8 cellular contexts compared by ENCODE assay signal in the genomic region with DNA sequence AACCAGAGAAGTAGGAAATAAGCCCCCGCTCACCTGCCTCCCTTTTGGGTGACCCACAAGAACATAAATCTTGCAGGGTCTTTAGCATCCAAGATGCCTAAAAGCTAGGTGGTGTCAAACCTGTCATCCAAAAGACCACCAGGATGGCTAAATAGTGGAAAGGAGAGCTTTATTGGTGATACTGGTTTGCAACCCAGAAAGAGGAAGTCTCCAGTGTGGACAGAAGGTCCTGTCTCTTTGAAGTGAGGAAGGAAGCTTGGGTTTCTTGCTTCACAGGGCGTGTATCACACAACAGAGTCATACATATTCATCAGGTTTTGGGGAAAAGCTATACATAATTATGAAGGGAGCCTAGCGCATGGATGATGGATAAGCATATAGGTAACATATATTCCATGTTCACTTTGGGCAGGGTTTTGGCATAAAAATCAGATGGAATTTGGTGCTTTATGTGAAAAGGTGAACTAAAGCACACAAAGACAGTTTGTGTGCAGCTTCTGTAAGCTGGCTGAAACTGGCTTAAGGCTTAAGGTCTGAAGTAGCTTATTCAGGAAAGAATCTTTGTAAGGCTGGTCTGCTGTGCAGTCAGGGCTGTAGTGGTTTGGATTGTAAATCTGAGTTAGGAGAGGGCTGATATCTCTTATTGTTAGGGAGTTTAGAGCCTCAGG.
DNase-seq lines count a peak whose midpoint lies in the region; ATAC-seq, FAIRE-seq and TF ChIP-seq lines count a peak whose summit lies in the region.

No MANE protein-coding gene starts in this region.

- peak overlapping the region in 5 of 6 donors; percentile 42 to 96 (median 83) for H3K27ac Mint-ChIP-seq in naive B cell

- peak overlapping the region; percentile 55 to 81 (median 75) for H3K4me3 Mint-ChIP-seq in naive B cell

- ATAC-seq in GM18858 (IDR thresholded peaks at IDR 0.05; ENCODE audit: unreplicated experiment), result peak; percentile 67
- ATAC-seq in HG02678 (IDR thresholded peaks at IDR 0.05; ENCODE audit: unreplicated experiment), result peak; percentile 77
- peak; percentile 91 to 92 for ATAC-seq in naive B cell (ENCODE audit: low read depth in 2 of 2)

- DNase-seq in NB4 (ENCODE audit: low read depth) (peak; percentile 86), naive B cell (peak; percentile 64), iPS-NIHi7 (ENCODE audit: extremely low spot score) (no peak), RCC 7860 (ENCODE audit: low spot score) (no peak), NCI-H2029 (lab: John Stamatoyannopoulos, UW) (no peak), NCI-H748 treated with DMSO at 0.1 percent for 48 hours (lab: John Stamatoyannopoulos, UW) (no peak)

- no peak for FAIRE-seq in RCC 7860 (lab: Jason Lieb, UNC)

- H3K27me3 Mint-ChIP-seq in naive B cell, result peaks cover 9 to 18% (median 13%) of the 10 kb centered on the region in 3 donors

- no peaks in the 10 kb centered on the region for H3K9me3 Mint-ChIP-seq in naive B cell

- peaks cover 0 to 5% of the 10 kb centered on the region in 2 donors for H3K36me3 Mint-ChIP-seq in naive B cell

- H3K4me3 ChIP-seq in NB4 (ENCODE audit: low read depth, low read length), result no peak overlapping the region

- TF ChIP-seq POLR2A in NB4 (IDR thresholded peaks at IDR 0.05; ENCODE audit: extremely low read depth, insufficient read length), result no peak

- TF ChIP-seq CTCF in NB4 (IDR thresholded peaks at IDR 0.05; ENCODE audit: low read depth, low read length), result no peak

- peaks cover 25 to 38% (median 29%) of the 10 kb centered on the region in 3 donors for H3K4me1 Mint-ChIP-seq in naive B cell

Comparison
In these comparisons a context has a peak if more than half of its experiments do, and no peak if none do; other contexts are left out.
1. DNase-seq: peak in NB4 (single experiment) and naive B cell (single experiment); none in iPS-NIHi7 (single experiment), RCC 7860 (single experiment), NCI-H2029 (single experiment) and NCI-H748 treated with DMSO at 0.1 percent for 48 hours (single experiment).
2. Peak in every context shown above with its lines, with median percentiles within 50 percentile points of each other: ATAC-seq.